24 cellular contexts compared by ENCODE assay signal in genomic region chr14:77061630-77062029, GRCh38. TPM values are rescaled to one million over a fixed set of nuclear protein-coding genes. Genes with fewer than 3 reads are reported as not detected.
DNase-seq lines count a peak whose midpoint lies in the region; ATAC-seq, FAIRE-seq and TF ChIP-seq lines count a peak whose summit lies in the region.
"Had no signal": no experiment of that assay in that cellular context is flagged by ENCODE, and none has a peak within 500 bp of the region (broad histone marks: within the 10 kb centered on the region; RNA-seq: fewer than 3 reads in every experiment).

No MANE protein-coding gene starts in this region.

- TF ChIP-seq POLR2A in K562 (conservative IDR thresholded peaks at IDR 0.05), result no peak

- no peak overlapping the region for H3K4me3 ChIP-seq in H7 (ENCODE audit: insufficient read depth, low read depth, low read length)
- no peak overlapping the region for H3K4me3 ChIP-seq in Loucy (ENCODE audit: low read length, poor library complexity, severe bottlenecking)
- no peak overlapping the region for H3K4me3 ChIP-seq in K562
- H3K4me3 ChIP-seq in foreskin fibroblast (ENCODE audit: low read depth in 1 of 2, low read length in 2 of 2), result no peak overlapping the region

- no peaks in the 10 kb centered on the region for H3K9me1 ChIP-seq in K562 (ENCODE audit: control insufficient read depth, insufficient read depth, low read length)

- H2AFZ ChIP-seq in Loucy (ENCODE audit: low read length) (peak overlapping the region; percentile 32), K562 (ENCODE audit: low read depth, low read length) (0 out of 2 replicates have a peak overlapping the region, but pooled peaks have one; percentile 66)

- TF ChIP-seq CTCF in Loucy (conservative IDR thresholded peaks at IDR 0.05; ENCODE audit: low read length) (no peak), K562 (IDR thresholded peaks at IDR 0.05 in 2 of 3, conservative IDR thresholded peaks at IDR 0.05 in 1 of 3; ENCODE audit: insufficient read depth in 2 of 3, low read depth in 1 of 3, low read length in 3 of 3) (no peak), foreskin fibroblast (IDR thresholded peaks at IDR 0.05; ENCODE audit: low read depth, low read length) (no peak), GM13977 (IDR thresholded peaks at IDR 0.05; ENCODE audit: extremely low read depth, insufficient read depth, missing control alignments) (no peak)

- no peak overlapping the region for H3K4me2 ChIP-seq in Loucy (ENCODE audit: low read depth, low read length, poor library complexity, severe bottlenecking)
- H3K4me2 ChIP-seq in K562 (ENCODE audit: insufficient read depth, low read length), result no peak overlapping the region

- H3K9me3 ChIP-seq in Loucy (ENCODE audit: insufficient read depth, low read depth, low read length) (no peaks in the 10 kb centered on the region), K562 (replicated peaks; ENCODE audit: control insufficient read depth, insufficient read depth, low read depth, low read length) (no peaks in the 10 kb centered on the region)
- H3K9me3 ChIP-seq: BE2C had no signal

- no peak for ATAC-seq in K562
- no peak for ATAC-seq in HG02973 (IDR thresholded peaks at IDR 0.05; ENCODE audit: unreplicated experiment)
- ATAC-seq: HCT116, HepG2 had no signal

- no peaks in the 10 kb centered on the region for H3K4me1 ChIP-seq in Loucy (ENCODE audit: insufficient read depth, low read length, poor library complexity, severe bottlenecking)
- peaks cover 6 to 7% of the 10 kb centered on the region in 2 experiments; a peak in 3 of 5 replicates for H3K4me1 ChIP-seq in K562 (replicated peaks in 1 of 2; ENCODE audit: control insufficient read depth in 2 of 2, insufficient read depth in 2 of 2, low read length in 2 of 2)

- H3K9ac ChIP-seq in Loucy (ENCODE audit: low read depth, low read length, poor library complexity, severe bottlenecking) (no peak overlapping the region), K562 (ENCODE audit: insufficient read depth in 1 of 2, low read depth in 2 of 2, low read length in 2 of 2) (0 out of 4 replicates have a peak overlapping the region, but pooled peaks of 1 of the 2 experiments have one; percentile 35)

- TF ChIP-seq RAD21 in K562 (CRISPR knock-in tag; conservative IDR thresholded peaks at IDR 0.05 in 1 of 2, IDR thresholded peaks at IDR 0.05 in 1 of 2), result no peak

- POLR2A ChIA-PET in K562 (lab: Yijun Ruan, JAX), result interaction anchor here (0.6 kb wide), 1 partner anchor 124 kb away, joined by 6 read pairs; no protein-coding TSS in a partner anchor

- in situ Hi-C loops in K562 (cut with MboI) (loop anchor here (5.0 to 25.0 kb wide), 3 partner anchors 94 to 349 kb away; no protein-coding TSS in a partner anchor), GM13977 (cut with MboI; ENCODE audit: low pct_unique_long_range_greater_than_20kb, low sequenced_read_pairs, unreplicated experiment) (loop anchor here (10.0 to 25.0 kb wide), 2 partner anchors 177 to 349 kb away; no protein-coding TSS in a partner anchor)

- H4K20me1 ChIP-seq in Loucy (ENCODE audit: insufficient read depth, low read length, poor library complexity, severe bottlenecking) (no peaks in the 10 kb centered on the region), K562 (replicated peaks; ENCODE audit: control insufficient read depth, insufficient read depth, low read length) (no peaks in the 10 kb centered on the region)

- H3K27ac ChIP-seq in K562 (ENCODE audit: extremely low read depth, low read depth, low read length), result no peak overlapping the region

- TF ChIP-seq EP300 in K562 (IDR thresholded peaks at IDR 0.05; ENCODE audit: low read length), result no peak

- DNase-seq in H7, result peak; percentile 68
- no peak for DNase-seq in K562 (ENCODE audit: extremely low read depth in 1 of 4, low spot score in 3 of 4)
- peak; percentile 24 for DNase-seq in posterior vena cava (ENCODE audit: low spot score)
- DNase-seq in foreskin fibroblast, result no peak
- no peak for DNase-seq in GM13977 (ENCODE audit: low spot score)
- DNase-seq: ACHN; BE2C; C1 segment of cervical spinal cord; CD4-positive, CD25-positive, alpha-beta regulatory T cell; CD8-positive, alpha-beta memory T cell; COR-L47; DMS 273 treated with DMSO at 0.1 percent for 48 hours; DMS53; HFFc6; KG1 had no signal

- H3K27me3 ChIP-seq in H7 (ENCODE audit: control insufficient read depth, insufficient read depth, low read length) (no peaks in the 10 kb centered on the region), Loucy (ENCODE audit: insufficient read depth, low read length, poor library complexity, severe bottlenecking) (no peaks in the 10 kb centered on the region), K562 (ENCODE audit: control insufficient read depth in 2 of 2, insufficient read depth in 2 of 2, low read length in 2 of 2) (peaks cover 0 to 6% of the 10 kb centered on the region in 2 experiments; a peak in 1 of 5 replicates)
- H3K27me3 ChIP-seq: BE2C had no signal

- no peaks in the 10 kb centered on the region for H3K9me2 ChIP-seq in Loucy (replicated peaks; ENCODE audit: low read depth, low read length)

- no peak for FAIRE-seq in K562 (lab: Jason Lieb, UNC)
- FAIRE-seq: A204.1, G401.6, GM12891, GM18507, H54, HepG2 had no signal

- intact Hi-C loops in K562 (cut with micrococcal nuclease) (no loop called here), posterior vena cava (cut with DNase I) (loop anchor here in 1 of 2 donors (5.0 kb wide), 1 partner anchor 149 kb away; no protein-coding TSS in a partner anchor)

- H3K79me2 ChIP-seq in Loucy (ENCODE audit: insufficient read depth, low read length), result no peaks in the 10 kb centered on the region
- no peaks in the 10 kb centered on the region for H3K79me2 ChIP-seq in K562 (ENCODE audit: control insufficient read depth, insufficient read depth, low read length)

- CTCF ChIA-PET in K562 (lab: Yijun Ruan, JAX; ENCODE audit: low intra/inter-chr PET ratio), result no interaction called here

- no peaks in the 10 kb centered on the region for H3K36me3 ChIP-seq in H7 (replicated peaks; ENCODE audit: control insufficient read depth, insufficient read depth, low read length)
- H3K36me3 ChIP-seq in Loucy (ENCODE audit: insufficient read depth, low read length), result no peaks in the 10 kb centered on the region
- H3K36me3 ChIP-seq in K562 (ENCODE audit: control insufficient read depth, insufficient read depth, low read length), result no peaks in the 10 kb centered on the region
- H3K36me3 ChIP-seq: BE2C had no signal

- WGBS in K562 (ENCODE audit: insufficient coverage, low coverage, missing lambda C conversion rate), result 96% methylated on average over 5 of the region's 10 CpGs

- no peaks in the 10 kb centered on the region for H3F3A ChIP-seq in Loucy (ENCODE audit: low read depth)

- no TSS peak for BruUV-seq in K562 (replicated peaks; lab: Mats Ljungman, UMichigan)

TF ChIP-seq in K562, 482 proteins besides CTCF, POLR2A, EP300 and RAD21 (continues in another document):
- no peak for TF ChIP-seq HDGF (IDR thresholded peaks at IDR 0.05)
- TF ChIP-seq POLR2AphosphoS5 (IDR thresholded peaks at IDR 0.05; ENCODE audit: control insufficient read depth, insufficient read depth, low read depth, low read length), result no peak
- TF ChIP-seq ERF (CRISPR knock-in tag; IDR thresholded peaks at IDR 0.05), result no peak
- no peak for TF ChIP-seq ZNF695 (CRISPR knock-in tag; IDR thresholded peaks at IDR 0.05)
- no peak for TF ChIP-seq NR2C2 (CRISPR knock-in tag; IDR thresholded peaks at IDR 0.05)
- TF ChIP-seq NR2C2 (tag; IDR thresholded peaks at IDR 0.05), result no peak

RNA-seq across cellular contexts. Expression of gene IRF2BPL, which starts 33.1 kb away (rescaled TPM):
- total RNA-seq in H7 (2014; rRNA removed; shearing (Covaris generic)), result 142 and 187 TPM in 2 replicates
- 1.8 and 3.8 TPM in 2 replicates for total RNA-seq in K562 (2011; cell fraction: chromatin; rRNA removed; ENCODE audit: low replicate concordance)
- 5.5 and 6.5 TPM in 2 replicates for total RNA-seq in K562 (2011; cell fraction: nucleolus; rRNA removed)
- total RNA-seq in K562 (2011; cell fraction: nucleoplasm; rRNA removed), result 2.5 and 3.7 TPM in 2 replicates
- total RNA-seq in K562 (2014; rRNA removed) (14.4 and 18.2 TPM in 2 replicates), K562 (2014; rRNA removed; fragmentation: Illumina TruSeq; extraction: Trizol) (2.4 and 2.5 TPM in 2 replicates), K562 (2015; rRNA removed; fragmentation: Illumina TruSeq; extraction: Trizol) (4.2 and 5.1 TPM in 2 replicates), K562 (2021) (21.6 and 22.1 TPM in 2 replicates), posterior vena cava (10 to 100 TPM; 35.7 to 43.3 TPM)
- polyA plus RNA-seq in K562 (2011; rRNA removed) (1.3 and 2.8 TPM in 2 replicates), K562 (2014; fragmentation: Illumina TruSeq; extraction: Trizol) (2.5 and 3.6 TPM in 2 replicates), K562 (2014; fragmentation: Nextera tagmentation; extraction: Ambion mirVana) (under 1 TPM; 0.52 to 0.75 TPM), K562 (2014; rRNA removed) (6.5 and 6.9 TPM in 2 replicates)
- 1.7 and 4.5 TPM in 2 replicates for polyA plus RNA-seq in K562 (2011; cell fraction: cytosol; rRNA removed)
- polyA plus RNA-seq in K562 (2011; cell fraction: nucleus; rRNA removed), result 3.2 and 4.7 TPM in 2 replicates
- polyA plus RNA-seq in K562 (2012), result 16.8 and 19.2 TPM in 2 replicates
- 2.2 TPM in 2 replicates for polyA minus RNA-seq in K562 (2011; rRNA and poly(A)+ RNA removed)
- polyA minus RNA-seq in K562 (2011; cell fraction: cytosol; rRNA and poly(A)+ RNA removed), result 6.6 and 10.5 TPM in 2 replicates
- 3.1 and 5.6 TPM in 2 replicates for polyA minus RNA-seq in K562 (2011; cell fraction: nucleus; rRNA and poly(A)+ RNA removed)

RNA-seq across cellular contexts. Expression of gene CIPC, which starts 36.4 kb away (rescaled TPM):
- total RNA-seq in H7 (2014; rRNA removed; shearing (Covaris generic)), result 18.7 and 22.3 TPM in 2 replicates
- 10.6 and 18.5 TPM in 2 replicates for total RNA-seq in K562 (2011; cell fraction: chromatin; rRNA removed; ENCODE audit: low replicate concordance)
- total RNA-seq in K562 (2011; cell fraction: nucleolus; rRNA removed), result 9.2 and 11.6 TPM in 2 replicates
- total RNA-seq in K562 (2011; cell fraction: nucleoplasm; rRNA removed), result 15.0 and 19.5 TPM in 2 replicates
- total RNA-seq in K562 (2014; rRNA removed), result 8.5 and 11.1 TPM in 2 replicates
- 11.5 and 12.1 TPM in 2 replicates for total RNA-seq in K562 (2014; rRNA removed; fragmentation: Illumina TruSeq; extraction: Trizol)
- total RNA-seq in K562 (2015; rRNA removed; fragmentation: Illumina TruSeq; extraction: Trizol), result 11.1 and 11.9 TPM in 2 replicates
- total RNA-seq in K562 (2021), result 10.7 and 14.4 TPM in 2 replicates
- 15.3 and 16.9 TPM in 2 replicates for polyA plus RNA-seq in K562 (2011; rRNA removed)
- 9.1 and 10.5 TPM in 2 replicates for polyA plus RNA-seq in K562 (2011; cell fraction: cytosol; rRNA removed)
- 14.3 and 15.5 TPM in 2 replicates for polyA plus RNA-seq in K562 (2011; cell fraction: nucleus; rRNA removed)
- polyA plus RNA-seq in K562 (2012), result 5.6 and 8.3 TPM in 2 replicates
- 9.6 and 11.4 TPM in 2 replicates for polyA plus RNA-seq in K562 (2014; fragmentation: Illumina TruSeq; extraction: Trizol)
- polyA plus RNA-seq in K562 (2014; fragmentation: Nextera tagmentation; extraction: Ambion mirVana), result 1 to 10 TPM; 5.0 to 6.5 TPM
- polyA plus RNA-seq in K562 (2014; rRNA removed), result 9.0 and 10.8 TPM in 2 replicates
- polyA minus RNA-seq in K562 (2011; rRNA and poly(A)+ RNA removed), result 13.3 and 14.9 TPM in 2 replicates
- polyA minus RNA-seq in K562 (2011; cell fraction: cytosol; rRNA and poly(A)+ RNA removed), result 5.8 and 11.6 TPM in 2 replicates
- 7.7 and 8.3 TPM in 2 replicates for polyA minus RNA-seq in K562 (2011; cell fraction: nucleus; rRNA and poly(A)+ RNA removed)
- total RNA-seq in posterior vena cava, result 10 to 100 TPM; 28.8 to 32.4 TPM

Comparison
In these comparisons a context has a peak if more than half of its experiments do, and no peak if none do; other contexts are left out.
1. DNase-seq: peak in H7 (single experiment) and posterior vena cava (single experiment); none in K562 (0 of 4), foreskin fibroblast (0 of 2) and GM13977 (single experiment).